15 cellular contexts compared by ENCODE assay signal in the genomic region with DNA sequence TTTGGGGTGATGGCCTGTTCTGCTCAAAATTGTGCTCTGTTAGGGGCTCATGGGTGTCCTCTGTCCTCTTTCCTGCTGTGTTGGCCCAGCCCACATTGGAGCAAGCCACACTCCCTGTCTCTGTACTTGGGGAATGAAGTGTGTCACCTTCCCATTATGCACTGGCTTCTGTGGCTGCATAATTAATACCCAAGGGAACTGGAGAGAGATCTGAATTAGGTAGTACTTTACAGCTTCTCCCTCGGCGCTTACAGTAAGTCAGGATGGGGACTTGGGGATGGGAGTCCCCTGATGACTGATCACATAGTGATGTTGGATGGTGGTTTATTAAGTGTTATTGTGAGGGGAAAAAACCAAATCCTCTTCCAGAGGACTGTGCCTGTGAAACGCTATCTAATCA.
A peak's percentile ranks its signal among the peaks of the same experiment; 100 is the strongest.
DNase-seq lines count a peak whose midpoint lies in the region; ATAC-seq, FAIRE-seq and TF ChIP-seq lines count a peak whose summit lies in the region.
"Had no signal": no experiment of that assay in that cellular context is flagged by ENCODE, and none has a peak within 500 bp of the region (broad histone marks: within the 10 kb centered on the region; RNA-seq: fewer than 3 reads in every experiment).

No MANE protein-coding gene starts in this region.

- no peaks in the 10 kb centered on the region for H3K9me3 ChIP-seq in SK-N-MC (ENCODE audit: low read depth, low read length)
- no peaks in the 10 kb centered on the region for H3K9me3 ChIP-seq in lung (ENCODE audit: control insufficient read depth in 2 of 2, insufficient read depth in 1 of 2, low read length in 1 of 2)
- H3K9me3 ChIP-seq in kidney (ENCODE audit: control insufficient read depth in 1 of 2, low read length in 2 of 2) = no peaks in the 10 kb centered on the region

- intact Hi-C loops in natural killer cell (cut with micrococcal nuclease) (no loop called here), kidney (cut with DNase I) (no loop called here)

- H3K4me3 Mint-ChIP-seq in natural killer cell = no peak overlapping the region
- no peak overlapping the region for H3K4me3 Mint-ChIP-seq in natural killer cell treated with Interleukin-12 subunit alpha and Interleukin-12 subunit beta and Interleukin-15 and Interleukin-18, amount 100 ng/mL, for 72 hours

- H3K4me1 ChIP-seq in lung (ENCODE audit: control insufficient read depth in 2 of 2, insufficient read depth in 2 of 2, low read length in 2 of 2) (peaks cover 17 to 40% of the 10 kb centered on the region in 2 donors), kidney (ENCODE audit: control insufficient read depth in 1 of 2, insufficient read depth in 1 of 2, low read depth in 1 of 2, low read length in 2 of 2) (peaks cover 4 to 15% of the 10 kb centered on the region in 2 donors)

- no peaks in the 10 kb centered on the region; the same call in 1 of the 2 replicates for H3K36me3 ChIP-seq in SK-N-MC (ENCODE audit: insufficient read depth, low read length)
- peaks cover 5 to 6% of the 10 kb centered on the region in 2 donors for H3K36me3 ChIP-seq in lung (ENCODE audit: control insufficient read depth in 2 of 2, insufficient read depth in 2 of 2, low read length in 2 of 2)
- H3K36me3 ChIP-seq in kidney (ENCODE audit: control insufficient read depth in 1 of 2, insufficient read depth in 2 of 2, low read length in 2 of 2) = no peaks in the 10 kb centered on the region
- H3K36me3 ChIP-seq: brain microvascular endothelial cell, WERI-Rb-1 had no signal

- peak overlapping the region; percentile 0; the same call in 1 of the 2 replicates for H3K27ac ChIP-seq in SK-N-MC
- H3K27ac ChIP-seq in lung (ENCODE audit: low read depth in 1 of 2, low read length in 1 of 2) = peak overlapping the region; percentile 17 to 45
- H3K27ac ChIP-seq in kidney (ENCODE audit: low read depth in 2 of 2, low read length in 2 of 2) = no peak overlapping the region
- H3K27ac ChIP-seq: brain microvascular endothelial cell, WERI-Rb-1 had no signal

- H3K27me3 ChIP-seq in lung (ENCODE audit: control insufficient read depth, insufficient read depth) = no peaks in the 10 kb centered on the region
- H3K27me3 ChIP-seq: brain microvascular endothelial cell had no signal

- H3K27ac Mint-ChIP-seq in natural killer cell = peak overlapping the region; percentile 16 to 66
- no peak overlapping the region for H3K27ac Mint-ChIP-seq in natural killer cell treated with Interleukin-12 subunit alpha and Interleukin-12 subunit beta and Interleukin-15 and Interleukin-18, amount 100 ng/mL, for 72 hours

- WGBS in lung, 2 donors = 89 to 97% methylated on average over 3 of the region's 3 CpGs

- FAIRE-seq in kidney (lab: Jason Lieb, UNC) = no peak

- H3K9ac ChIP-seq in SK-N-MC (ENCODE audit: insufficient read length) (no peak overlapping the region), kidney (ENCODE audit: low read length in 2 of 2) (no peak overlapping the region)
- H3K9ac ChIP-seq: KMS-11 had no signal

- no peaks in the 10 kb centered on the region for H3K36me3 Mint-ChIP-seq in natural killer cell
- peaks cover 6% of the 10 kb centered on the region for H3K36me3 Mint-ChIP-seq in natural killer cell treated with Interleukin-12 subunit alpha and Interleukin-12 subunit beta and Interleukin-15 and Interleukin-18, amount 100 ng/mL, for 72 hours

- TF ChIP-seq CTCF in natural killer cell (IDR thresholded peaks at IDR 0.05) (no peak), lung (IDR thresholded peaks at IDR 0.05; ENCODE audit: control extremely low read depth, extremely low read depth) (no peak), kidney (IDR thresholded peaks at IDR 0.05; ENCODE audit: borderline replicate concordance, extremely low read depth, insufficient read depth) (no peak)

- no peak for ATAC-seq in natural killer cell
- ATAC-seq in natural killer cell treated with Interleukin-12 subunit alpha and Interleukin-12 subunit beta and Interleukin-15 and Interleukin-18, amount 100 ng/mL, for 72 hours = no peak
- no peak for ATAC-seq in lung (ENCODE audit: insufficient read depth, low FRiP score)
- ATAC-seq in HG03280 (IDR thresholded peaks at IDR 0.05; ENCODE audit: unreplicated experiment) = no peak
- ATAC-seq in GM21447 (IDR thresholded peaks at IDR 0.05; ENCODE audit: unreplicated experiment) = no peak
- no peak for ATAC-seq in GM21528 (IDR thresholded peaks at IDR 0.05; ENCODE audit: low FRiP score, unreplicated experiment)

- H3K4me1 Mint-ChIP-seq in natural killer cell = peaks cover 45 to 69% of the 10 kb centered on the region in 2 donors
- H3K4me1 Mint-ChIP-seq in natural killer cell treated with Interleukin-12 subunit alpha and Interleukin-12 subunit beta and Interleukin-15 and Interleukin-18, amount 100 ng/mL, for 72 hours (ENCODE audit: low read depth in 2 of 2) = peaks cover 31 to 49% of the 10 kb centered on the region in 2 donors

- H3K9me3 Mint-ChIP-seq in natural killer cell = no peaks in the 10 kb centered on the region
- H3K9me3 Mint-ChIP-seq in natural killer cell treated with Interleukin-12 subunit alpha and Interleukin-12 subunit beta and Interleukin-15 and Interleukin-18, amount 100 ng/mL, for 72 hours = no peaks in the 10 kb centered on the region

- DNase-seq in natural killer cell (no peak), SK-N-MC (ENCODE audit: low read depth, low spot score) (no peak), lung (ENCODE audit: low spot score) (no peak), kidney (no peak)
- no peak for DNase-seq in natural killer cell treated with Interleukin-12 subunit alpha and Interleukin-12 subunit beta and Interleukin-15 and Interleukin-18, amount 100 ng/mL, for 72 hours (ENCODE audit: low spot score)
- DNase-seq: activated gamma-delta T cell, brain microvascular endothelial cell, DMS53, NCI-H2029, WERI-Rb-1 had no signal

- no peak overlapping the region for H3K4me3 ChIP-seq in SK-N-MC
- H3K4me3 ChIP-seq in lung = no peak overlapping the region
- H3K4me3 ChIP-seq in kidney (ENCODE audit: low read length in 2 of 2) = no peak overlapping the region
- H3K4me3 ChIP-seq: skin epidermis had no signal

- no peaks in the 10 kb centered on the region for H3K27me3 Mint-ChIP-seq in natural killer cell (ENCODE audit: low read depth in 2 of 2)
- no peaks in the 10 kb centered on the region for H3K27me3 Mint-ChIP-seq in natural killer cell treated with Interleukin-12 subunit alpha and Interleukin-12 subunit beta and Interleukin-15 and Interleukin-18, amount 100 ng/mL, for 72 hours

Comparison
In these comparisons a context has a peak if more than half of its experiments do, and no peak if none do; other contexts are left out.
1. H3K27ac Mint-ChIP-seq: peak in natural killer cell (2 of 2); none in natural killer cell treated with Interleukin-12 subunit alpha and Interleukin-12 subunit beta and Interleukin-15 and Interleukin-18, amount 100 ng/mL, for 72 hours (0 of 2).
2. H3K27ac ChIP-seq: peak in SK-N-MC (single experiment) and lung (2 of 2); none in kidney (0 of 2).